Comparison of ENCODE assay signal across 12 cellular contexts in the genomic region with DNA sequence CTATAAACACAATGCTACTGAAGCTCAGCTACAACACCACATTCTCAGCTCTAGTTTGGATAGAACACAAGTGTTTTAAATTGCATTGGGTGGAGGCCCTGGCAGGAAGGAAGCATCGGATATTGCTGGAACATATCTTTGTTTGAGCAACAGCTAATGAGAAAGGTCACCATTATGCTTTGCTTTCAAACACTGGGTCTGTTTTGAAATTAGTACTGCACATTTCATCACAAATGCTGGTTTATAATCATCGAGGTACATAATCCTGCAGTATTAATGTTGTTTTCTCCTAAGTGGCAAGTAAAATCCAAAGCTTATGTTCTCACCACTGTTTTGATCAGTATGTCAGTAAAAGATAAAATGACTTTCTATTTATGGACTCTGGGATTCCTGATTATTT.
A peak's percentile ranks its signal among the peaks of the same experiment; 100 is the strongest.
DNase-seq lines count a peak whose midpoint lies in the region; ATAC-seq and TF ChIP-seq lines count a peak whose summit lies in the region.
"Had no signal": no experiment of that assay in that cellular context is flagged by ENCODE, and none has a peak within 500 bp of the region (broad histone marks: within the 10 kb centered on the region; RNA-seq: fewer than 3 reads in every experiment).

No MANE protein-coding gene starts in this region.

- DNase-seq in PC-9 = peak in 1 of 2 experiments; percentile 67
- DNase-seq in endothelial cell (ENCODE audit: low spot score) = no peak
- no peak for DNase-seq in left lobe of liver (ENCODE audit: low spot score)
- DNase-seq in thyroid gland = no peak
- no peak for DNase-seq in immature natural killer cell
- DNase-seq in prostate gland (ENCODE audit: low spot score) = no peak
- no peak for DNase-seq in activated gamma-delta T cell (lab: John Stamatoyannopoulos, UW)
- DNase-seq: CD8-positive, alpha-beta T cell; NCI-H2227 treated with DMSO at 0.1 percent for 48 hours had no signal

- POLR2A ChIA-PET in PC-9 (lab: Charles Lee; ENCODE audit: unreplicated experiment) = interaction anchor here (0.6 kb wide), 1 partner anchor 34 kb away, joined by 3 read pairs; no protein-coding TSS in a partner anchor

- WGBS in thyroid gland, 2 donors = 36 to 62% methylated on average over 2 of the region's 2 CpGs
- 21% methylated on average over 2 of the region's 2 CpGs for WGBS in prostate gland

- H3K9me2 ChIP-seq in PC-9 (ENCODE audit: insufficient read depth) = no peaks in the 10 kb centered on the region

- H3K27ac Mint-ChIP-seq in endothelial cell (ENCODE audit: unreplicated experiment) (peak overlapping the region; percentile 84), immature natural killer cell (no peak overlapping the region)
- H3K27ac Mint-ChIP-seq: CD8-positive, alpha-beta T cell; neural progenitor cell had no signal

- no TSS peak for BruUV-seq in PC-9 (replicated peaks; lab: Mats Ljungman, UMichigan)

- TF ChIP-seq CTCF in PC-9 (conservative IDR thresholded peaks at IDR 0.05) (no peak), endothelial cell (IDR thresholded peaks at IDR 0.05; ENCODE audit: unreplicated experiment) (no peak), thyroid gland (IDR thresholded peaks at IDR 0.05) (no peak), prostate gland (IDR thresholded peaks at IDR 0.05) (no peak)

- H2AFZ ChIP-seq in PC-9 = peak overlapping the region; percentile 7; the same call in 1 of the 2 replicates
- H2AFZ ChIP-seq: neural progenitor cell had no signal

- H3K9me3 ChIP-seq in PC-9 (ENCODE audit: insufficient read depth, low read depth) (no peaks in the 10 kb centered on the region; the same call in 1 of the 2 replicates), thyroid gland (no peaks in the 10 kb centered on the region), prostate gland (no peaks in the 10 kb centered on the region)
- H3K9me3 ChIP-seq: ascending aorta had no signal

- CTCF ChIA-PET in PC-9 (lab: Charles Lee) = interaction anchor here (0.6 kb wide), 2 partner anchors 40 to 73 kb away, joined by 3 to 4 read pairs; no protein-coding TSS in a partner anchor

- H3K9me3 Mint-ChIP-seq in endothelial cell (ENCODE audit: unreplicated experiment) (no peaks in the 10 kb centered on the region), immature natural killer cell (no peaks in the 10 kb centered on the region)
- H3K9me3 Mint-ChIP-seq: CD8-positive, alpha-beta T cell; neural progenitor cell had no signal

- H3K36me3 ChIP-seq in PC-9 (ENCODE audit: low read depth) (no peaks in the 10 kb centered on the region), thyroid gland (no peaks in the 10 kb centered on the region), prostate gland (no peaks in the 10 kb centered on the region)
- H3K36me3 ChIP-seq: ascending aorta, neural progenitor cell had no signal

- H3K27ac ChIP-seq in PC-9 (peak overlapping the region; percentile 97), thyroid gland (peak overlapping the region in 2 of 3 donors; percentile 76 to 90), prostate gland (no peak overlapping the region)
- H3K27ac ChIP-seq: neural progenitor cell had no signal

- H4K20me1 ChIP-seq in PC-9 (ENCODE audit: insufficient read depth) = no peaks in the 10 kb centered on the region

- peak overlapping the region; percentile 3; the same call in 1 of the 2 replicates for H3K4me3 ChIP-seq in PC-9
- no peak overlapping the region for H3K4me3 ChIP-seq in thyroid gland (replicated peaks in 1 of 3)
- H3K4me3 ChIP-seq in prostate gland = no peak overlapping the region
- H3K4me3 ChIP-seq: ascending aorta, neural progenitor cell had no signal

- no peaks in the 10 kb centered on the region for H3K36me3 Mint-ChIP-seq in endothelial cell (ENCODE audit: low read depth, unreplicated experiment)
- no peaks in the 10 kb centered on the region for H3K36me3 Mint-ChIP-seq in immature natural killer cell
- H3K36me3 Mint-ChIP-seq: CD8-positive, alpha-beta T cell; neural progenitor cell had no signal

- intact Hi-C loops in PC-9 (cut with micrococcal nuclease; ENCODE audit: unreplicated experiment) = no loop called here
- intact Hi-C loops in thyroid gland (cut with DNase I) = no loop called here
- intact Hi-C loops in prostate gland (cut with DNase I) = no loop called here

- H3K79me2 ChIP-seq in PC-9 (ENCODE audit: low read depth) = no peaks in the 10 kb centered on the region

- peak; percentile 80 for ATAC-seq in left lobe of liver
- ATAC-seq in GM21390 (IDR thresholded peaks at IDR 0.05; ENCODE audit: unreplicated experiment) = no peak
- ATAC-seq: CD8-positive, alpha-beta T cell had no signal

- H3K27me3 Mint-ChIP-seq in endothelial cell (ENCODE audit: unreplicated experiment) (peaks cover 5% of the 10 kb centered on the region), immature natural killer cell (ENCODE audit: low read depth in 3 of 3) (peaks cover 0 to 2% (median 0%) of the 10 kb centered on the region in 3 donors)

- H3K27me3 ChIP-seq in PC-9 (ENCODE audit: insufficient read depth, low read depth) = no peaks in the 10 kb centered on the region
- no peaks in the 10 kb centered on the region for H3K27me3 ChIP-seq in thyroid gland
- no peaks in the 10 kb centered on the region for H3K27me3 ChIP-seq in prostate gland (replicated peaks; ENCODE audit: insufficient read depth)
- H3K27me3 ChIP-seq: ascending aorta, neural progenitor cell had no signal

- peak overlapping the region; percentile 57 for H3K4me2 ChIP-seq in PC-9
- H3K4me2 ChIP-seq: neural progenitor cell had no signal

- H3K4me3 Mint-ChIP-seq in endothelial cell (ENCODE audit: unreplicated experiment) (no peak overlapping the region), immature natural killer cell (no peak overlapping the region)
- H3K4me3 Mint-ChIP-seq: CD8-positive, alpha-beta T cell; neural progenitor cell had no signal

- peaks cover 43% of the 10 kb centered on the region for H3F3A ChIP-seq in PC-9 (ENCODE audit: insufficient read depth, low read depth)

- TF ChIP-seq POLR2A in thyroid gland (IDR thresholded peaks at IDR 0.05) = no peak
- TF ChIP-seq POLR2A in prostate gland (IDR thresholded peaks at IDR 0.05) = no peak

- H3K4me1 Mint-ChIP-seq in endothelial cell (ENCODE audit: unreplicated experiment) = peaks cover 40% of the 10 kb centered on the region
- H3K4me1 Mint-ChIP-seq in immature natural killer cell = no peaks in the 10 kb centered on the region

- peaks cover 44% of the 10 kb centered on the region for H3K4me1 ChIP-seq in PC-9 (replicated peaks; ENCODE audit: insufficient read depth)
- peaks cover 22 to 35% of the 10 kb centered on the region in 2 donors for H3K4me1 ChIP-seq in thyroid gland
- H3K4me1 ChIP-seq in prostate gland (replicated peaks) = no peaks in the 10 kb centered on the region
- H3K4me1 ChIP-seq: neural progenitor cell had no signal

Comparison
In these comparisons a context has a peak if more than half of its experiments do, and no peak if none do; other contexts are left out.
1. H3K27ac ChIP-seq: peak in PC-9 (single experiment) and thyroid gland (2 of 3); none in prostate gland (0 of 2).